In genomic region chr14:89635615-89636014, GRCh38 we compare ENCODE assay signal across 30 cellular contexts.
"Had no signal": no experiment of that assay in that cellular context is flagged by ENCODE, and none has a peak within 500 bp of the region (broad histone marks: within the 10 kb centered on the region; RNA-seq: fewer than 3 reads in every experiment).

No MANE protein-coding gene starts in this region.

- H3K27me3 ChIP-seq: esophagus squamous epithelium, ovary, right lobe of liver, thyroid gland, upper lobe of left lung, vagina had no signal

- H3K4me3 Mint-ChIP-seq: activated CD4-positive, alpha-beta memory T cell treated with anti-CD3 and anti-CD28 coated beads, Interleukin-2, amount 10 ng/mL, durations not matched to agents 7 days and 5 days; activated CD4-positive, alpha-beta T cell treated with anti-CD3 and anti-CD28 coated beads, Interleukin-2, amount 10 ng/mL, durations not matched to agents 7 days and 5 days; activated naive CD8-positive, alpha-beta T cell treated with anti-CD3 and anti-CD28 coated beads, Interleukin-2, amount 10 ng/mL, durations not matched to agents 7 days and 5 days; central memory CD8-positive, alpha-beta T cell; nephron; stimulated activated naive CD8-positive, alpha-beta T cell treated with anti-CD3 and anti-CD28 coated beads, Interleukin-15, Interleukin-2, amounts not matched to agents 100 ng/mL and 50 ng/mL, for 24 hours; T-helper 17 cell; WTC11 had no signal

- H3K27me3 Mint-ChIP-seq: activated CD4-positive, alpha-beta memory T cell treated with anti-CD3 and anti-CD28 coated beads, Interleukin-2, amount 10 ng/mL, durations not matched to agents 7 days and 5 days; activated CD4-positive, alpha-beta T cell treated with anti-CD3 and anti-CD28 coated beads, Interleukin-2, amount 10 ng/mL, durations not matched to agents 7 days and 5 days; activated naive CD8-positive, alpha-beta T cell treated with anti-CD3 and anti-CD28 coated beads, Interleukin-2, amount 10 ng/mL, durations not matched to agents 7 days and 5 days; central memory CD8-positive, alpha-beta T cell; stimulated activated naive CD8-positive, alpha-beta T cell treated with anti-CD3 and anti-CD28 coated beads, Interleukin-15, Interleukin-2, amounts not matched to agents 100 ng/mL and 50 ng/mL, for 24 hours; T-helper 17 cell had no signal

- H3K27ac Mint-ChIP-seq: activated CD4-positive, alpha-beta memory T cell treated with anti-CD3 and anti-CD28 coated beads, Interleukin-2, amount 10 ng/mL, durations not matched to agents 7 days and 5 days; activated CD4-positive, alpha-beta T cell treated with anti-CD3 and anti-CD28 coated beads, Interleukin-2, amount 10 ng/mL, durations not matched to agents 7 days and 5 days; activated naive CD8-positive, alpha-beta T cell treated with anti-CD3 and anti-CD28 coated beads, Interleukin-2, amount 10 ng/mL, durations not matched to agents 7 days and 5 days; activated T-helper 2 cell treated with anti-CD3 and anti-CD28 coated beads, Interferon-gamma antibody, Interleukin-2, Interleukin-4, amounts not matched to agents 10 μg/mL and 5 μg/mL and 100 μg/mL, durations not matched to agents 14 hours and 24 hours and 36 hours; nephron; progenitor cell of endocrine pancreas; stimulated activated naive CD8-positive, alpha-beta T cell treated with anti-CD3 and anti-CD28 coated beads, Interleukin-15, Interleukin-2, amounts not matched to agents 100 ng/mL and 50 ng/mL, for 24 hours; T-helper 17 cell; WTC11 had no signal

- ATAC-seq: left cardiac atrium, left ventricle myocardium superior, right lobe of liver, T-helper 17 cell, WTC11 had no signal

- H3K9me3 ChIP-seq: esophagus squamous epithelium, ovary, right lobe of liver, thyroid gland, upper lobe of left lung, vagina had no signal

- DNase-seq: activated CD4-positive, alpha-beta memory T cell treated with anti-CD3 and anti-CD28 coated beads, Interleukin-2, amount 10 ng/mL, durations not matched to agents 7 days and 5 days; activated CD4-positive, alpha-beta T cell treated with anti-CD3 and anti-CD28 coated beads for 1 hour; activated CD4-positive, alpha-beta T cell treated with anti-CD3 and anti-CD28 coated beads, Interleukin-2, amount 10 ng/mL, durations not matched to agents 7 days and 5 days; activated CD8-positive, alpha-beta memory T cell treated with anti-CD3 and anti-CD28 coated beads, Interleukin-2, amount 50 U/mL, for 48 hours; activated naive CD4-positive, alpha-beta T cell; activated naive CD8-positive, alpha-beta T cell treated with anti-CD3 and anti-CD28 coated beads, Interleukin-2, amount 10 ng/mL, durations not matched to agents 7 days and 5 days; activated T-cell treated with anti-CD3 and anti-CD28 coated beads, Interleukin-2, amount 50 U/mL, for 48 hours; amygdala; effector CD8-positive, alpha-beta T cell; esophagus squamous epithelium; foreskin melanocyte; left cardiac atrium; left ventricle myocardium superior; ovary; right lobe of liver; stimulated activated CD4-positive, alpha-beta T cell treated with anti-CD3 and anti-CD28 coated beads, Interleukin-12 subunit alpha, Interleukin-12 subunit beta, amount 100 ng/mL, for 4 hours; stimulated activated CD4-positive, alpha-beta T cell treated with anti-CD3 and anti-CD28 coated beads, Interleukin-4, amount 100 ng/mL, for 1 hour; SW 1271; T-helper 17 cell; T1000; thyroid gland; upper lobe of left lung had no signal

- H3K4me1 ChIP-seq: esophagus squamous epithelium, right lobe of liver, thyroid gland, upper lobe of left lung, vagina had no signal

- H3K9me3 Mint-ChIP-seq: central memory CD8-positive, alpha-beta T cell; stimulated activated naive CD8-positive, alpha-beta T cell treated with anti-CD3 and anti-CD28 coated beads, Interleukin-15, Interleukin-2, amounts not matched to agents 100 ng/mL and 50 ng/mL, for 24 hours had no signal

- H3K27ac ChIP-seq: epithelial cell of prostate, esophagus squamous epithelium, ovary, right lobe of liver, thyroid gland, upper lobe of left lung, vagina had no signal

- H3K36me3 ChIP-seq: esophagus squamous epithelium, ovary, right lobe of liver, thyroid gland, upper lobe of left lung, vagina had no signal

- H3K4me3 ChIP-seq: esophagus squamous epithelium, ovary, right lobe of liver, thyroid gland, upper lobe of left lung, vagina had no signal
